In the genomic region with DNA sequence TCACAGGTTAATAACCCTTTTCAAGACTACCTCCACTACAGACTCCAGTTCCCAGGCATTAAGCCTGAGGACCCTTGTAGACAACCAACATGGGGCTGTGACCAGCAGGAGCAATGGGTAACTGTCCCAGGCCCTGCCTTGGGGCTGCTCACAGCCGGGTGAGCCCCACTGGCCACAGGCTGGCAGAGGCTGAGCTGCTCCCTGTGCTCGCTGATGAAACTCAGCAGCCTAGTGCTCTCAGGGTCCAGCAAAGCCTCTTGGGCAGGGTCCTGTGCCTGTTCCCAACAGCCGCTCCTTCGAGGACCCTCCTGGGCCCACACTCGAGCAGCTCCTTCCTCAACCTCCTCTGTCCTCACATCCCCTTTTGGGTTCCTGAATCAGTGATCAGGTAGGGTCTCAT, we compare ENCODE assay signal across 1 cellular context.
TF ChIP-seq lines count a peak whose summit lies in the region.

No MANE protein-coding gene starts in this region.

TF ChIP-seq in SK-N-SH treated with all-trans-retinoic acid at 6 μM for 48 hours, 23 proteins besides CTCF, POLR2A, EP300 and RAD21 (continued from another document):
- TF ChIP-seq RARB (CRISPR knock-in tag; IDR thresholded peaks at IDR 0.05), result no peak
- no peak for TF ChIP-seq PPARA (CRISPR knock-in tag; IDR thresholded peaks at IDR 0.05; ENCODE audit: borderline replicate concordance)
